Comparison of ENCODE assay signal across 22 cellular contexts in genomic region chr6:11614534-11615213, GRCh38.
A peak's percentile ranks its signal among the peaks of the same experiment; 100 is the strongest.
DNase-seq lines count a peak whose midpoint lies in the region; ATAC-seq, FAIRE-seq and TF ChIP-seq lines count a peak whose summit lies in the region.
"Had no signal": no experiment of that assay in that cellular context is flagged by ENCODE, and none has a peak within 500 bp of the region (broad histone marks: within the 10 kb centered on the region; RNA-seq: fewer than 3 reads in every experiment).

No MANE protein-coding gene starts in this region.

- WGBS in gastroesophageal sphincter (ENCODE audit: low coverage in 1 of 2), 2 donors = 85 to 87% methylated on average over 5 to 10 of the region's 10 CpGs

- H3K27ac ChIP-seq in HCT116 (ENCODE audit: low read depth, low read length) = no peak overlapping the region
- peak overlapping the region; percentile 30 to 57 for H3K27ac ChIP-seq in ascending aorta
- H3K27ac ChIP-seq in gastroesophageal sphincter = peak overlapping the region in 3 of 4 donors; percentile 23 to 61 (median 46)
- H3K27ac ChIP-seq in uterus = no peak overlapping the region
- H3K27ac ChIP-seq: SK-N-MC had no signal

- H2AFZ ChIP-seq in HCT116 (ENCODE audit: low read depth, low read length, poor library complexity, severe bottlenecking) = no peak overlapping the region
- H2AFZ ChIP-seq: hepatocyte had no signal

- no TSS peak for BruUV-seq in HCT116 (replicated peaks; lab: Mats Ljungman, UMichigan)

- H3K36me3 ChIP-seq in HCT116 (ENCODE audit: control insufficient read depth in 1 of 2, insufficient read depth in 2 of 2, low read length in 2 of 2) = no peaks in the 10 kb centered on the region
- no peaks in the 10 kb centered on the region for H3K36me3 ChIP-seq in ascending aorta
- no peaks in the 10 kb centered on the region for H3K36me3 ChIP-seq in gastroesophageal sphincter
- H3K36me3 ChIP-seq in skeletal muscle satellite cell (ENCODE audit: insufficient read depth, low read length) = no peaks in the 10 kb centered on the region
- H3K36me3 ChIP-seq in uterus = no peaks in the 10 kb centered on the region

- POLR2A ChIA-PET in HCT116 (lab: Charles Lee) = no interaction called here

- FAIRE-seq in RCC 7860 (lab: Jason Lieb, UNC) = no peak
- FAIRE-seq: D721Med, G401.6, kidney had no signal

- no peak for TF ChIP-seq EP300 in gastroesophageal sphincter (IDR thresholded peaks at IDR 0.05)

- no peak overlapping the region for H3K9ac ChIP-seq in HCT116 (ENCODE audit: low read length)
- H3K9ac ChIP-seq in skeletal muscle satellite cell (ENCODE audit: low read depth, low read length) = peak overlapping the region; percentile 92

- RAD21 ChIA-PET in HCT116 (lab: Charles Lee; ENCODE audit: low non-redundant PET in 1 of 2, low total read pairs in 2 of 2, uncharacterized antibody in 2 of 2, unreplicated experiment in 2 of 2) = no interaction called here

- no peak for TF ChIP-seq CTCF in HCT116 (IDR thresholded peaks at IDR 0.05 in 2 of 3, conservative IDR thresholded peaks at IDR 0.05 in 1 of 3; ENCODE audit: borderline replicate concordance in 1 of 3, insufficient read depth in 1 of 3, low read depth in 2 of 3, low read length in 2 of 3)
- TF ChIP-seq CTCF in ascending aorta (IDR thresholded peaks at IDR 0.05) = no peak
- no peak for TF ChIP-seq CTCF in gastroesophageal sphincter (IDR thresholded peaks at IDR 0.05)
- TF ChIP-seq CTCF in natural killer cell (IDR thresholded peaks at IDR 0.05) = no peak
- TF ChIP-seq CTCF in uterus (IDR thresholded peaks at IDR 0.05) = no peak

- H4K20me1 ChIP-seq in HCT116 (ENCODE audit: insufficient read depth) = no peaks in the 10 kb centered on the region

- H3K9me3 ChIP-seq in HCT116 (ENCODE audit: control insufficient read depth in 1 of 2, insufficient read depth in 1 of 2, low read depth in 1 of 2, low read length in 2 of 2) = no peaks in the 10 kb centered on the region
- no peaks in the 10 kb centered on the region for H3K9me3 ChIP-seq in ascending aorta
- no peaks in the 10 kb centered on the region for H3K9me3 ChIP-seq in gastroesophageal sphincter
- no peaks in the 10 kb centered on the region for H3K9me3 ChIP-seq in skeletal muscle satellite cell (replicated peaks; ENCODE audit: low read length)
- H3K9me3 ChIP-seq in uterus = no peaks in the 10 kb centered on the region
- H3K9me3 ChIP-seq: mucosa of descending colon had no signal

- no peaks in the 10 kb centered on the region for H3K9me2 ChIP-seq in HCT116 (ENCODE audit: insufficient read depth)

- H3K79me2 ChIP-seq in HCT116 (ENCODE audit: insufficient read depth, low read length) = no peaks in the 10 kb centered on the region
- H3K79me2 ChIP-seq: hepatocyte had no signal

- H3K27ac Mint-ChIP-seq in natural killer cell = no peak overlapping the region
- H3K27ac Mint-ChIP-seq: activated naive CD8-positive, alpha-beta T cell treated with anti-CD3 and anti-CD28 coated beads, Interleukin-2, amount 50 U/mL, for 24 hours; activated T-helper 2 cell treated with anti-CD3 and anti-CD28 coated beads, Interferon-gamma antibody, Interleukin-2, Interleukin-4, amounts not matched to agents 10 μg/mL and 5 μg/mL and 100 μg/mL, durations not matched to agents 14 hours and 24 hours and 36 hours had no signal

- CTCF ChIA-PET in HCT116 (lab: Charles Lee) = no interaction called here

- no peak for ATAC-seq in HCT116
- peak; percentile 59 for ATAC-seq in gastroesophageal sphincter
- ATAC-seq in natural killer cell = no peak
- ATAC-seq: activated naive CD8-positive, alpha-beta T cell treated with anti-CD3 and anti-CD28 coated beads, Interleukin-2, amount 50 U/mL, for 24 hours; mucosa of descending colon; sciatic nerve had no signal

- H3K4me3 ChIP-seq in HCT116 (replicated peaks in 1 of 2; ENCODE audit: low read depth in 1 of 2, low read length in 2 of 2) = no peak overlapping the region
- H3K4me3 ChIP-seq in ascending aorta = no peak overlapping the region
- H3K4me3 ChIP-seq in gastroesophageal sphincter = no peak overlapping the region
- H3K4me3 ChIP-seq in skeletal muscle satellite cell (ENCODE audit: low read length) = no peak overlapping the region
- no peak overlapping the region for H3K4me3 ChIP-seq in uterus
- H3K4me3 ChIP-seq: hepatocyte, mucosa of descending colon, SK-N-MC had no signal

- no peak for TF ChIP-seq RAD21 in HCT116 (IDR thresholded peaks at IDR 0.05; ENCODE audit: low read depth)

- H3K4me1 ChIP-seq in HCT116 (ENCODE audit: control insufficient read depth in 1 of 2, insufficient read depth in 2 of 2, low read length in 2 of 2) (peaks cover 10 to 17% of the 10 kb centered on the region in 2 experiments), ascending aorta (peaks cover 3 to 40% of the 10 kb centered on the region in 2 donors), gastroesophageal sphincter (peaks cover 0 to 12% (median 0%) of the 10 kb centered on the region in 3 donors), skeletal muscle satellite cell (ENCODE audit: control insufficient read depth, insufficient read depth, low read length) (peaks cover 54% of the 10 kb centered on the region), uterus (no peaks in the 10 kb centered on the region)

- H3K36me3 Mint-ChIP-seq in natural killer cell = no peaks in the 10 kb centered on the region

- H3K4me3 Mint-ChIP-seq in natural killer cell = no peak overlapping the region
- H3K4me3 Mint-ChIP-seq: activated naive CD8-positive, alpha-beta T cell treated with anti-CD3 and anti-CD28 coated beads, Interleukin-2, amount 50 U/mL, for 24 hours had no signal

- H3K4me2 ChIP-seq in HCT116 (ENCODE audit: low read length) (peak overlapping the region; percentile 48), skeletal muscle satellite cell (ENCODE audit: low read length) (peak overlapping the region; percentile 50)
- H3K4me2 ChIP-seq: hepatocyte had no signal

- intact Hi-C loops in HCT116 (cut with micrococcal nuclease) (no loop called here), ascending aorta (cut with DNase I) (loop anchor here (5.0 kb wide), 1 partner anchor 38 kb away; no protein-coding TSS in a partner anchor), natural killer cell (cut with micrococcal nuclease) (no loop called here), uterus (cut with DNase I; ENCODE audit: low total_unique reads) (no loop called here), posterior vena cava (cut with DNase I) (no loop called here)

- no peaks in the 10 kb centered on the region for H3K27me3 ChIP-seq in HCT116 (ENCODE audit: insufficient read depth, low read length)
- no peaks in the 10 kb centered on the region for H3K27me3 ChIP-seq in ascending aorta
- H3K27me3 ChIP-seq in gastroesophageal sphincter = no peaks in the 10 kb centered on the region
- H3K27me3 ChIP-seq in skeletal muscle satellite cell (ENCODE audit: control insufficient read depth, insufficient read depth, low read length) = no peaks in the 10 kb centered on the region
- no peaks in the 10 kb centered on the region for H3K27me3 ChIP-seq in uterus
- H3K27me3 ChIP-seq: hepatocyte had no signal

- H3K4me1 Mint-ChIP-seq in natural killer cell = no peaks in the 10 kb centered on the region
- H3K4me1 Mint-ChIP-seq: activated naive CD8-positive, alpha-beta T cell treated with anti-CD3 and anti-CD28 coated beads, Interleukin-2, amount 50 U/mL, for 24 hours had no signal

- DNase-seq in HCT116 (ENCODE audit: low read depth, low spot score) (no peak), ascending aorta (ENCODE audit: low spot score in 2 of 2) (no peak), RCC 7860 (ENCODE audit: low spot score) (no peak), natural killer cell (no peak), uterus (no peak), posterior vena cava (ENCODE audit: low spot score) (no peak)
- DNase-seq: activated CD4-positive, CD25-positive, alpha-beta regulatory T cell treated with anti-CD3 and anti-CD28 coated beads, Interleukin-2, amount 50 U/mL, for 72 hours; activated naive CD8-positive, alpha-beta T cell treated with anti-CD3 and anti-CD28 coated beads, Interleukin-2, amount 50 U/mL, for 24 hours; KBM-7; kidney; mucosa of descending colon; NCI-H1092 treated with DMSO at 0.1 percent for 48 hours; NCI-H524; stimulated activated CD4-positive, alpha-beta T cell treated with anti-CD3 and anti-CD28 coated beads, Interleukin-2, amount 100 ng/mL, for 48 hours had no signal

- H3K9me3 Mint-ChIP-seq in natural killer cell = no peaks in the 10 kb centered on the region
- H3K9me3 Mint-ChIP-seq: activated naive CD8-positive, alpha-beta T cell treated with anti-CD3 and anti-CD28 coated beads, Interleukin-2, amount 50 U/mL, for 24 hours; activated T-helper 2 cell treated with anti-CD3 and anti-CD28 coated beads, Interferon-gamma antibody, Interleukin-2, Interleukin-4, amounts not matched to agents 10 μg/mL and 5 μg/mL and 100 μg/mL, durations not matched to agents 14 hours and 24 hours and 36 hours had no signal

- no peak for TF ChIP-seq POLR2A in HCT116 (IDR thresholded peaks at IDR 0.05; ENCODE audit: borderline replicate concordance, extremely low read depth, insufficient read depth, insufficient read length)
- TF ChIP-seq POLR2A in gastroesophageal sphincter (IDR thresholded peaks at IDR 0.05) = no peak
- no peak for TF ChIP-seq POLR2A in uterus (IDR thresholded peaks at IDR 0.05)

- no peaks in the 10 kb centered on the region for H3K27me3 Mint-ChIP-seq in natural killer cell (ENCODE audit: low read depth in 2 of 2)
- H3K27me3 Mint-ChIP-seq: activated naive CD8-positive, alpha-beta T cell treated with anti-CD3 and anti-CD28 coated beads, Interleukin-2, amount 50 U/mL, for 24 hours had no signal

TF ChIP-seq in HCT116, 20 proteins besides CTCF, POLR2A, EP300 and RAD21:
- TF ChIP-seq FOSL1 (IDR thresholded peaks at IDR 0.05; ENCODE audit: low read depth) (no peak), JUND (IDR thresholded peaks at IDR 0.05) (no peak), ZNF274 (IDR thresholded peaks at IDR 0.05; ENCODE audit: low read depth, low read length) (no peak), ZBTB33 (IDR thresholded peaks at IDR 0.05; ENCODE audit: extremely low read depth, insufficient replicate concordance, low read length) (no peak), SRF (IDR thresholded peaks at IDR 0.05; ENCODE audit: low read depth) (no peak), SP1 (IDR thresholded peaks at IDR 0.05; ENCODE audit: low read depth) (no peak), TCF7L2 (IDR thresholded peaks at IDR 0.05; ENCODE audit: borderline replicate concordance, extremely low read depth, insufficient read depth, insufficient read length) (no peak)

Comparison
In these comparisons a context has a peak if more than half of its experiments do, and no peak if none do; other contexts are left out.
1. H3K27ac ChIP-seq: peak in ascending aorta (2 of 2) and gastroesophageal sphincter (3 of 4); none in HCT116 (single experiment) and uterus (0 of 2).